Comparison of ENCODE assay signal across 12 cellular contexts in genomic region chr9:133863193-133863592, GRCh38.
DNase-seq lines count a peak whose midpoint lies in the region; ATAC-seq and TF ChIP-seq lines count a peak whose summit lies in the region.
"Had no signal": no experiment of that assay in that cellular context is flagged by ENCODE, and none has a peak within 500 bp of the region (broad histone marks: within the 10 kb centered on the region; RNA-seq: fewer than 3 reads in every experiment).

No MANE protein-coding gene starts in this region.

- no peak overlapping the region for H3K4ac ChIP-seq in mesenchymal stem cell (ENCODE audit: low read depth in 1 of 2, low read length in 2 of 2)

- no peak overlapping the region for H3K14ac ChIP-seq in mesenchymal stem cell (ENCODE audit: low read length in 2 of 2)

- H2BK120ac ChIP-seq in mesenchymal stem cell (ENCODE audit: low read depth, low read length), result no peak overlapping the region

- no peaks in the 10 kb centered on the region for H4K20me1 ChIP-seq in OCI-LY7 (ENCODE audit: insufficient read depth, low read length)

- 96% methylated on average over 19 of the region's 19 CpGs for WGBS in mesenchymal stem cell
- WGBS in spleen, 5 donors, result 77 to 91% (median 89%) methylated on average over 8 to 19 of the region's 19 CpGs

- no peak overlapping the region for H3K18ac ChIP-seq in mesenchymal stem cell (ENCODE audit: low read depth in 1 of 2, low read length in 2 of 2)

- H3K79me1 ChIP-seq in mesenchymal stem cell (replicated peaks; ENCODE audit: low read length, poor library complexity, severe bottlenecking), result peaks cover 56% of the 10 kb centered on the region

- H3K9me3 Mint-ChIP-seq in brain, result peaks cover 12 to 33% (median 13%) of the 10 kb centered on the region in 5 experiments

- H4K8ac ChIP-seq in mesenchymal stem cell (ENCODE audit: low read length), result no peak overlapping the region

- H4K91ac ChIP-seq in mesenchymal stem cell (ENCODE audit: low read length), result no peak overlapping the region

- TF ChIP-seq POLR2A in spleen (IDR thresholded peaks at IDR 0.05) (no peak), uterus (IDR thresholded peaks at IDR 0.05) (no peak)

- peaks cover 3% of the 10 kb centered on the region for H3K27me3 Mint-ChIP-seq in brain

- H3K27me3 ChIP-seq in mesenchymal stem cell (ENCODE audit: control insufficient read depth in 1 of 2, insufficient read depth in 1 of 2, low read length in 2 of 2) (no peaks in the 10 kb centered on the region), spleen (replicated peaks in 1 of 7) (no peaks in the 10 kb centered on the region), uterus (no peaks in the 10 kb centered on the region)

- H3K36me3 Mint-ChIP-seq in brain, result peaks cover 43% of the 10 kb centered on the region

- peaks cover 27% of the 10 kb centered on the region for H3K4me1 ChIP-seq in mesenchymal stem cell (ENCODE audit: control insufficient read depth, insufficient read depth, low read depth, low read length)
- H3K4me1 ChIP-seq in spleen, result peaks cover 5 to 35% (median 19%) of the 10 kb centered on the region in 6 donors
- no peaks in the 10 kb centered on the region for H3K4me1 ChIP-seq in uterus
- no peaks in the 10 kb centered on the region for H3K4me1 ChIP-seq in OCI-LY7 (ENCODE audit: insufficient read depth, low read length, poor library complexity, severe bottlenecking)

- H3K4me3 ChIP-seq in mesenchymal stem cell (ENCODE audit: insufficient read depth in 1 of 2, low read depth in 1 of 2, low read length in 2 of 2) (peak overlapping the region in 1 of 2 experiments; percentile 73), spleen (peak overlapping the region in 5 of 8 donors; percentile 7 to 49 (median 18)), uterus (no peak overlapping the region), OCI-LY7 (ENCODE audit: low read depth, low read length, poor library complexity, severe bottlenecking) (no peak overlapping the region)

- peaks cover 12% of the 10 kb centered on the region for H3K9me3 ChIP-seq in mesenchymal stem cell (ENCODE audit: control insufficient read depth, low read length)
- H3K9me3 ChIP-seq in spleen, result peaks cover 0 to 15% (median 13%) of the 10 kb centered on the region in 8 donors
- H3K9me3 ChIP-seq in uterus, result peaks cover 0 to 12% of the 10 kb centered on the region in 2 donors
- H3K9me3 ChIP-seq in OCI-LY7 (ENCODE audit: low read length), result peaks cover 10% of the 10 kb centered on the region; the same call in 1 of the 2 replicates

- H3K27ac ChIP-seq in mesenchymal stem cell (ENCODE audit: low read length, poor library complexity, severe bottlenecking) (no peak overlapping the region), spleen (peak overlapping the region; percentile 38 to 89 (median 75)), uterus (no peak overlapping the region), OCI-LY7 (ENCODE audit: low read depth, low read length, poor library complexity, severe bottlenecking) (no peak overlapping the region)

- H2BK12ac ChIP-seq in mesenchymal stem cell (ENCODE audit: low read length in 2 of 2), result no peak overlapping the region

- TF ChIP-seq CTCF in brain (conservative IDR thresholded peaks at IDR 0.05), result no peak
- no peak for TF ChIP-seq CTCF in spleen (IDR thresholded peaks at IDR 0.05 in 8 of 11, conservative IDR thresholded peaks at IDR 0.05 in 3 of 11)
- no peak for TF ChIP-seq CTCF in uterus (IDR thresholded peaks at IDR 0.05)
- no peak for TF ChIP-seq CTCF in OCI-LY7 (conservative IDR thresholded peaks at IDR 0.05; ENCODE audit: low read length)

- CTCF ChIA-PET in OCI-LY7 (lab: Charles Lee; ENCODE audit: unreplicated experiment), result no interaction called here

- peak overlapping the region in 4 of 5 experiments; percentile 83 to 97 (median 88) for H3K27ac Mint-ChIP-seq in brain

- POLR2A ChIA-PET in OCI-LY7 (lab: Charles Lee), result no interaction called here

- H2AK5ac ChIP-seq in mesenchymal stem cell (ENCODE audit: low read length, severe bottlenecking), result no peak overlapping the region

- no peak overlapping the region for H2BK5ac ChIP-seq in mesenchymal stem cell (ENCODE audit: low read depth, low read length, poor library complexity, severe bottlenecking)

- peaks cover 54% of the 10 kb centered on the region for H3K4me1 Mint-ChIP-seq in brain

- no peak overlapping the region for H3K23ac ChIP-seq in mesenchymal stem cell (ENCODE audit: low read length in 2 of 2)

- H3K9me2 ChIP-seq in OCI-LY7 (ENCODE audit: insufficient read depth, low read length), result no peaks in the 10 kb centered on the region

- peaks cover 6 to 75% of the 10 kb centered on the region in 2 experiments for H3K36me3 ChIP-seq in mesenchymal stem cell (ENCODE audit: control insufficient read depth in 1 of 2, insufficient read depth in 2 of 2, low read depth in 1 of 2, low read length in 2 of 2)
- H3K36me3 ChIP-seq in spleen, result peaks cover 0 to 25% (median 0%) of the 10 kb centered on the region in 6 donors
- H3K36me3 ChIP-seq in uterus, result no peaks in the 10 kb centered on the region
- H3K36me3 ChIP-seq in OCI-LY7 (ENCODE audit: insufficient read depth, low read length), result no peaks in the 10 kb centered on the region

- ATAC-seq in HG02588 (IDR thresholded peaks at IDR 0.05; ENCODE audit: unreplicated experiment), result no peak

- no peak overlapping the region for H2AFZ ChIP-seq in mesenchymal stem cell (ENCODE audit: low read depth, low read length)
- no peak overlapping the region for H2AFZ ChIP-seq in OCI-LY7 (ENCODE audit: low read length)

- no peak overlapping the region for H3K4me2 ChIP-seq in mesenchymal stem cell (ENCODE audit: low read length, poor library complexity, severe bottlenecking)
- H3K4me2 ChIP-seq in OCI-LY7 (ENCODE audit: low read length), result no peak overlapping the region

- peak overlapping the region; percentile 64 for H3K9ac ChIP-seq in mesenchymal stem cell (ENCODE audit: low read length)

- BruUV-seq in OCI-LY7 (replicated peaks; lab: Mats Ljungman, UMichigan), result no TSS peak

- H3K79me2 ChIP-seq in OCI-LY7 (ENCODE audit: insufficient read depth, low read depth, low read length), result no peaks in the 10 kb centered on the region

- no peak overlapping the region for H2BK15ac ChIP-seq in mesenchymal stem cell (ENCODE audit: low read depth, poor library complexity, severe bottlenecking)

- DNase-seq in ELF-1 (ENCODE audit: low read depth, low spot score) (peak; percentile 65), mesenchymal stem cell (no peak), spleen (no peak), AG08395 (ENCODE audit: low spot score) (no peak), uterus (no peak), OCI-LY7 (ENCODE audit: low spot score) (no peak)
- DNase-seq: activated CD8-positive, alpha-beta memory T cell treated with anti-CD3 and anti-CD28 coated beads for 24 hours; DMS79; NCI-H2107; NCI-H69 had no signal

- intact Hi-C loops in spleen (cut with DNase I; ENCODE audit: low total_unique reads) (no loop called here), uterus (cut with DNase I; ENCODE audit: low total_unique reads) (no loop called here), OCI-LY7 (cut with micrococcal nuclease; ENCODE audit: unreplicated experiment) (no loop called here)

- no peak overlapping the region for H3K4me3 Mint-ChIP-seq in brain

Comparison
In these comparisons a context has a peak if more than half of its experiments do, and no peak if none do; other contexts are left out.
1. H3K27ac ChIP-seq: peak in spleen (8 of 8); none in mesenchymal stem cell (single experiment), uterus (0 of 2) and OCI-LY7 (single experiment).
2. H3K4me3 ChIP-seq: peak in spleen (5 of 8); none in uterus (0 of 2) and OCI-LY7 (single experiment).